Comparison of ENCODE assay signal across 15 cellular contexts in the genomic region with DNA sequence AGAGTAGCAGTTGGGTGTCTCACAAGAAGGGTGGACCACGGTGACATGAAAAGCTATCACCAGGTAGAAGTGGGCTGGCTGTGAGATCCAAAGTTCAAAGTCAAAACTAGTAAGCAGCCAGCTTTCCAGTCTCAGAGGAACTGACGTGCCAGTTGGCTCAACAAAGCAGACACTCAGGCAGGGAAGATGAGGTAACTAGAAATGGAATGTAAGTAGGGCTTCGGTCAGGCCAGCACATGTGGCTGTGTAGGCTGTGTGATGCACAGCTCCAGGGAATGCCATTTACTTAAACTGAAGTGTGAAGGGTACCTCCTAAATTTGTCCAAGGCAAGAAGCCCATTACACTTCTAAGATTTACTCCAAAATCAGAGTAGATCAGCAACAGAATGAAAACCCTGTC. TPM values are rescaled to one million over a fixed set of nuclear protein-coding genes. Genes with fewer than 3 reads are reported as not detected.
DNase-seq lines count a peak whose midpoint lies in the region; TF ChIP-seq lines count a peak whose summit lies in the region.
"Had no signal": no experiment of that assay in that cellular context is flagged by ENCODE, and none has a peak within 500 bp of the region (broad histone marks: within the 10 kb centered on the region; RNA-seq: fewer than 3 reads in every experiment).

No MANE protein-coding gene starts in this region.

- H3K79me2 ChIP-seq in fibroblast of lung (ENCODE audit: control insufficient read depth, insufficient read depth, low read length), result no peaks in the 10 kb centered on the region

- H3K4me2 ChIP-seq in fibroblast of lung (ENCODE audit: extremely low read depth, insufficient read depth, low read length), result no peak overlapping the region
- H3K4me2 ChIP-seq: PC-9 had no signal

- no peaks in the 10 kb centered on the region for H4K20me1 ChIP-seq in fibroblast of lung (ENCODE audit: control insufficient read depth, extremely low read depth, insufficient read depth, low read length)

- H3K27ac Mint-ChIP-seq in Caco-2 (ENCODE audit: unreplicated experiment), result no peak overlapping the region
- H3K27ac Mint-ChIP-seq: activated T-helper 2 cell treated with anti-CD3 and anti-CD28 coated beads, Interferon-gamma antibody, Interleukin-2, Interleukin-4, amounts not matched to agents 10 μg/mL and 5 μg/mL and 100 μg/mL, durations not matched to agents 14 hours and 24 hours and 36 hours; nephron had no signal

- no peaks in the 10 kb centered on the region for H3K9me3 ChIP-seq in fibroblast of lung (ENCODE audit: control insufficient read depth, insufficient read depth, low read depth, low read length)
- no peaks in the 10 kb centered on the region for H3K9me3 ChIP-seq in BE2C
- H3K9me3 ChIP-seq in Caco-2, result no peaks in the 10 kb centered on the region; the same call in 1 of the 2 replicates
- H3K9me3 ChIP-seq: colonic mucosa, lower lobe of right lung had no signal

- H3K9ac ChIP-seq in fibroblast of lung (ENCODE audit: insufficient read depth, low read length), result no peak overlapping the region

- no peaks in the 10 kb centered on the region for H3K9me3 Mint-ChIP-seq in Caco-2 (ENCODE audit: unreplicated experiment)
- H3K9me3 Mint-ChIP-seq: activated T-helper 2 cell treated with anti-CD3 and anti-CD28 coated beads, Interferon-gamma antibody, Interleukin-2, Interleukin-4, amounts not matched to agents 10 μg/mL and 5 μg/mL and 100 μg/mL, durations not matched to agents 14 hours and 24 hours and 36 hours had no signal

- intact Hi-C loops in Caco-2 (cut with micrococcal nuclease; ENCODE audit: unreplicated experiment), result no loop called here

- TF ChIP-seq CTCF in fibroblast of lung (conservative IDR thresholded peaks at IDR 0.05 in 1 of 2, IDR thresholded peaks at IDR 0.05 in 1 of 2; ENCODE audit: low read depth in 1 of 2, low read length in 2 of 2) (no peak), BE2C (IDR thresholded peaks at IDR 0.05; ENCODE audit: low read depth, low read length) (no peak), Caco-2 (IDR thresholded peaks at IDR 0.05; ENCODE audit: insufficient read depth in 1 of 2, low read depth in 1 of 2, low read length in 1 of 2, severe bottlenecking in 1 of 2, unreplicated experiment in 1 of 2) (no peak)

- BruUV-seq in Caco-2 (replicated peaks; lab: Mats Ljungman, UMichigan), result no TSS peak

- POLR2A ChIA-PET in Caco-2 (lab: Charles Lee), result no interaction called here

- H3K4me1 ChIP-seq in fibroblast of lung (ENCODE audit: control insufficient read depth, extremely low read depth, insufficient read depth, low read length) (no peaks in the 10 kb centered on the region), BE2C (peaks cover 9% of the 10 kb centered on the region), Caco-2 (no peaks in the 10 kb centered on the region)
- H3K4me1 ChIP-seq: colonic mucosa, lower lobe of right lung had no signal

- no peaks in the 10 kb centered on the region for H3K36me3 Mint-ChIP-seq in Caco-2 (ENCODE audit: insufficient read depth, unreplicated experiment)

- H3K4me3 Mint-ChIP-seq in Caco-2 (ENCODE audit: unreplicated experiment), result no peak overlapping the region
- H3K4me3 Mint-ChIP-seq: nephron had no signal

- H3K4me3 ChIP-seq in fibroblast of lung (replicated peaks in 1 of 4; ENCODE audit: control extremely low read depth in 1 of 4, insufficient read depth in 1 of 4, low read depth in 3 of 4, low read length in 4 of 4) (no peak overlapping the region), skeletal muscle cell (ENCODE audit: low read depth, low read length) (no peak overlapping the region), BE2C (ENCODE audit: low read depth, low read length) (no peak overlapping the region), Caco-2 (ENCODE audit: low read depth, low read length) (no peak overlapping the region)
- H3K4me3 ChIP-seq: colonic mucosa, lower lobe of right lung, PC-9 had no signal

- peak; percentile 18 for DNase-seq in GM04503 (ENCODE audit: low read depth)
- DNase-seq in RKO (ENCODE audit: low spot score), result peak; percentile 19
- peak; percentile 38 to 54 for DNase-seq in fibroblast of lung (ENCODE audit: low read depth in 2 of 2)
- DNase-seq in skeletal muscle cell (ENCODE audit: low read depth), result peak; percentile 43
- DNase-seq in BE2C, result no peak
- DNase-seq in NCI-H69 (lab: John Stamatoyannopoulos, UW), result no peak
- no peak for DNase-seq in Caco-2
- DNase-seq: C1 segment of cervical spinal cord, colonic mucosa, lower lobe of right lung, NCI-H2081 treated with DMSO at 0.1 percent for 48 hours, PC-9 had no signal

- H3K27ac ChIP-seq in fibroblast of lung (ENCODE audit: insufficient read depth, low read length), result no peak overlapping the region
- H3K27ac ChIP-seq: colonic mucosa, lower lobe of right lung, PC-9 had no signal

- H3K36me3 ChIP-seq in fibroblast of lung (ENCODE audit: control insufficient read depth, insufficient read depth, low read length) (no peaks in the 10 kb centered on the region), BE2C (peaks cover 13% of the 10 kb centered on the region), Caco-2 (ENCODE audit: control insufficient read depth, insufficient read depth, low read length) (no peaks in the 10 kb centered on the region)
- H3K36me3 ChIP-seq: colonic mucosa, lower lobe of right lung had no signal

- H3K4me1 Mint-ChIP-seq in Caco-2 (ENCODE audit: low read depth, unreplicated experiment), result no peaks in the 10 kb centered on the region
- H3K4me1 Mint-ChIP-seq: nephron had no signal

- H2AFZ ChIP-seq in fibroblast of lung (ENCODE audit: low read length), result no peak overlapping the region
- H2AFZ ChIP-seq: PC-9 had no signal

- H3K27me3 ChIP-seq in fibroblast of lung (ENCODE audit: control insufficient read depth, insufficient read depth, low read length), result no peaks in the 10 kb centered on the region
- H3K27me3 ChIP-seq in BE2C, result no peaks in the 10 kb centered on the region
- H3K27me3 ChIP-seq in Caco-2 (replicated peaks; ENCODE audit: control insufficient read depth, insufficient read depth, low read length), result no peaks in the 10 kb centered on the region
- H3K27me3 ChIP-seq: colonic mucosa had no signal

- peaks cover 10% of the 10 kb centered on the region for H3K27me3 Mint-ChIP-seq in Caco-2 (ENCODE audit: insufficient read depth, unreplicated experiment)

- CTCF ChIA-PET in Caco-2 (lab: Charles Lee), result no interaction called here

RNA-seq across cellular contexts. Expression of a gene that starts 43.6 kb away (rescaled TPM):
- total RNA-seq in fibroblast of lung (under 0.01 and 0.50 TPM in 2 replicates), Caco-2 (2022) (1.3 and 1.9 TPM in 2 replicates)
- 0.43 and 0.44 TPM in 2 replicates for polyA plus RNA-seq in fibroblast of lung
- polyA plus RNA-seq in fibroblast of lung (2012), result 0.14 and 0.21 TPM in 2 replicates
- not detected in 2 replicates for polyA minus RNA-seq in fibroblast of lung (ENCODE audit: low replicate concordance)
- 36.3 TPM for polyA plus RNA-seq in BE2C (2012; ENCODE audit: insufficient read depth, insufficient read length, low read depth)
- total RNA-seq: activated CD8-positive, alpha-beta memory T cell treated with anti-CD3 and anti-CD28 coated beads for 36 hours; activated T-helper 2 cell treated with anti-CD3 and anti-CD28 coated beads, Interferon-gamma antibody, Interleukin-2, Interleukin-4, amounts not matched to agents 10 μg/mL and 5 μg/mL and 100 μg/mL, durations not matched to agents 14 hours and 24 hours and 36 hours had no signal

Comparison
In these comparisons a context has a peak if more than half of its experiments do, and no peak if none do; other contexts are left out.
1. DNase-seq: peak in GM04503 (single experiment), RKO (single experiment), fibroblast of lung (2 of 2) and skeletal muscle cell (single experiment); none in BE2C (single experiment), NCI-H69 (single experiment) and Caco-2 (0 of 2).